ENCODE assay signal across 15 cellular contexts in the genomic region with DNA sequence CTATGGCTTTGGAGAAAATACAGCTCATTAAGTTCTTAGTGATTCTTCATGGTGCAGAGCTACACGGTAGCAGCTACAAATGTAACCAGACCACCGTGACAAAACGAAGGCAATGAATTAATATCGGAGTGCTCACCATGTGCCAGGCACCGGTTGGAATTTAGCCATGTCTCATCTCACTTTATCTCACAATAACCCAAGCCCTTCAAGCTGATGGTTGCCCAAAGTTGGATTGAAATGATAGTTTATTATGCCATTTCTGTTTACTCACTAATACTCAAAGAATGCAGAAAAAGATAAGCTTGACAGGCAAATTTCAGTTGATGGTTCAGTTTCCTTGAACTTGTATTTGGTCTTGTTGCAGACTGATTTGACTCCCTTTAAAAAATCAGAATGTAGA.
DNase-seq lines count a peak whose midpoint lies in the region; ATAC-seq, FAIRE-seq and TF ChIP-seq lines count a peak whose summit lies in the region.
"Had no signal": no experiment of that assay in that cellular context is flagged by ENCODE, and none has a peak within 500 bp of the region (broad histone marks: within the 10 kb centered on the region; RNA-seq: fewer than 3 reads in every experiment).

No MANE protein-coding gene starts in this region.

- H4K20me1 ChIP-seq in K562 (replicated peaks; ENCODE audit: control insufficient read depth, insufficient read depth, low read length) (no peaks in the 10 kb centered on the region), smooth muscle cell (ENCODE audit: low read depth) (no peaks in the 10 kb centered on the region)
- H4K20me1 ChIP-seq: BLaER1 treated with 17β-estradiol and CSF1 and Interleukin-3, amounts not matched to agents 10 nM and 100 nM had no signal

- no peak for TF ChIP-seq EP300 in K562 (IDR thresholded peaks at IDR 0.05; ENCODE audit: low read length)

- ATAC-seq in K562, result no peak
- no peak for ATAC-seq in HG03457 (IDR thresholded peaks at IDR 0.05; ENCODE audit: unreplicated experiment)

- no peak for DNase-seq in HL-60 (ENCODE audit: low read depth in 1 of 2, low spot score in 1 of 2)
- no peak for DNase-seq in K562 (ENCODE audit: extremely low read depth in 1 of 4, low spot score in 3 of 4)
- DNase-seq in smooth muscle cell (lab: John Stamatoyannopoulos, UW; ENCODE audit: unreplicated experiment), result no peak
- DNase-seq in DMS 273 (lab: John Stamatoyannopoulos, UW; ENCODE audit: unreplicated experiment), result no peak
- DNase-seq in HCEC 1CT, result no peak
- DNase-seq: CD8-positive, alpha-beta memory T cell; COR-L47; GOT3; H7 had no signal

- H3K9me1 ChIP-seq in K562 (ENCODE audit: control insufficient read depth, insufficient read depth, low read length), result no peaks in the 10 kb centered on the region

- H3K9ac ChIP-seq in K562 (ENCODE audit: insufficient read depth in 1 of 2, low read depth in 2 of 2, low read length in 2 of 2), result no peak overlapping the region
- H3K9ac ChIP-seq in smooth muscle cell (ENCODE audit: low read depth), result no peak overlapping the region
- H3K9ac ChIP-seq: BLaER1 treated with 17β-estradiol and CSF1 and Interleukin-3, amounts not matched to agents 10 nM and 100 nM had no signal

- H3K4me2 ChIP-seq in K562 (ENCODE audit: insufficient read depth, low read length), result peak overlapping the region; percentile 21; the same call in 1 of the 2 replicates
- peak overlapping the region; percentile 54 for H3K4me2 ChIP-seq in smooth muscle cell
- H3K4me2 ChIP-seq: BLaER1 treated with 17β-estradiol and CSF1 and Interleukin-3, amounts not matched to agents 10 nM and 100 nM had no signal

- peak overlapping the region; percentile 82 for H2AFZ ChIP-seq in K562 (ENCODE audit: low read depth, low read length)
- peak overlapping the region; percentile 70 for H2AFZ ChIP-seq in smooth muscle cell (ENCODE audit: low read depth)

- intact Hi-C loops in K562 (cut with micrococcal nuclease), result no loop called here

- WGBS in K562 (ENCODE audit: insufficient coverage, low coverage, missing lambda C conversion rate), result 29% methylated on average over 5 of the region's 5 CpGs
- WGBS in smooth muscle cell (ENCODE audit: low lambda C conversion rate), result 31% methylated on average over 5 of the region's 5 CpGs

- H3K4me3 Mint-ChIP-seq in nephron, result no peak overlapping the region
- H3K4me3 Mint-ChIP-seq: B cell; CD8-positive, alpha-beta memory T cell had no signal

- no TSS peak for BruUV-seq in K562 (replicated peaks; lab: Mats Ljungman, UMichigan)

- TF ChIP-seq RAD21 in K562 (CRISPR knock-in tag; conservative IDR thresholded peaks at IDR 0.05 in 1 of 2, IDR thresholded peaks at IDR 0.05 in 1 of 2), result no peak

- H3K9me3 ChIP-seq in K562 (replicated peaks; ENCODE audit: control insufficient read depth, insufficient read depth, low read depth, low read length) (peaks cover 4% of the 10 kb centered on the region; the same call in 1 of the 2 replicates), smooth muscle cell (replicated peaks; ENCODE audit: low read depth) (no peaks in the 10 kb centered on the region)

- FAIRE-seq in K562 (lab: Jason Lieb, UNC), result no peak
- FAIRE-seq: G401.6, GM12891 had no signal

- no peaks in the 10 kb centered on the region for H3K36me3 Mint-ChIP-seq in nephron (ENCODE audit: low read depth)
- H3K36me3 Mint-ChIP-seq: CD8-positive, alpha-beta memory T cell had no signal

- H3K79me2 ChIP-seq in K562 (ENCODE audit: control insufficient read depth, insufficient read depth, low read length), result no peaks in the 10 kb centered on the region
- no peaks in the 10 kb centered on the region for H3K79me2 ChIP-seq in smooth muscle cell (ENCODE audit: low read depth)

- no peak for TF ChIP-seq CTCF in HL-60 (IDR thresholded peaks at IDR 0.05; ENCODE audit: insufficient read depth, low read length)
- TF ChIP-seq CTCF in K562 (IDR thresholded peaks at IDR 0.05 in 2 of 3, conservative IDR thresholded peaks at IDR 0.05 in 1 of 3; ENCODE audit: insufficient read depth in 2 of 3, low read depth in 1 of 3, low read length in 3 of 3), result no peak
- TF ChIP-seq CTCF in nephron (IDR thresholded peaks at IDR 0.05; ENCODE audit: unreplicated experiment in 3 of 3), result no peak
- no peak for TF ChIP-seq CTCF in smooth muscle cell (IDR thresholded peaks at IDR 0.05; ENCODE audit: borderline replicate concordance, insufficient read depth, poor library complexity, severe bottlenecking)

- in situ Hi-C loops in K562 (cut with MboI), result no loop called here

- H3K27ac Mint-ChIP-seq in nephron, result peak overlapping the region; percentile 2 to 44 (median 7)
- H3K27ac Mint-ChIP-seq: B cell; CD8-positive, alpha-beta memory T cell had no signal

- H3K27me3 Mint-ChIP-seq in nephron (ENCODE audit: low read depth), result no peaks in the 10 kb centered on the region
- H3K27me3 Mint-ChIP-seq: B cell had no signal

- H3K4me3 ChIP-seq in HL-60 (replicated peaks; ENCODE audit: insufficient read depth, low read length) (no peak overlapping the region), K562 (no peak overlapping the region), smooth muscle cell (no peak overlapping the region)
- H3K4me3 ChIP-seq: BLaER1 treated with 17β-estradiol and CSF1 and Interleukin-3, amounts not matched to agents 10 nM and 100 nM had no signal

- peaks cover 6% of the 10 kb centered on the region for H3K4me1 Mint-ChIP-seq in nephron
- H3K4me1 Mint-ChIP-seq: B cell; CD8-positive, alpha-beta memory T cell had no signal

- H3K27me3 ChIP-seq in HL-60 (ENCODE audit: insufficient read depth, poor library complexity, severe bottlenecking) (no peaks in the 10 kb centered on the region), K562 (ENCODE audit: control insufficient read depth in 2 of 2, insufficient read depth in 2 of 2, low read length in 2 of 2) (no peaks in the 10 kb centered on the region), smooth muscle cell (ENCODE audit: low read depth) (no peaks in the 10 kb centered on the region)
- H3K27me3 ChIP-seq: BLaER1 treated with 17β-estradiol and CSF1 and Interleukin-3, amounts not matched to agents 10 nM and 100 nM had no signal

- H3K27ac ChIP-seq in HL-60 (replicated peaks) (peak overlapping the region; percentile 72), K562 (ENCODE audit: extremely low read depth, low read depth, low read length) (no peak overlapping the region), smooth muscle cell (ENCODE audit: low read depth) (no peak overlapping the region)
- H3K27ac ChIP-seq: BLaER1 treated with 17β-estradiol and CSF1 and Interleukin-3, amounts not matched to agents 10 nM and 100 nM had no signal

- peaks cover 2% of the 10 kb centered on the region for H3K9me3 Mint-ChIP-seq in nephron

- H3F3A ChIP-seq in smooth muscle cell (ENCODE audit: low read depth), result peaks cover 6% of the 10 kb centered on the region

- H3K36me3 ChIP-seq in K562 (ENCODE audit: control insufficient read depth, insufficient read depth, low read length) (no peaks in the 10 kb centered on the region), smooth muscle cell (ENCODE audit: low read depth) (no peaks in the 10 kb centered on the region)
- H3K36me3 ChIP-seq: BLaER1 treated with 17β-estradiol and CSF1 and Interleukin-3, amounts not matched to agents 10 nM and 100 nM had no signal

- POLR2A ChIA-PET in K562 (lab: Yijun Ruan, JAX), result interaction anchor here (1.0 to 1.4 kb wide), 3 partner anchors 10 to 28 kb away, joined by 4 to 5 read pairs (median 5); no protein-coding TSS in a partner anchor

- H3K4me1 ChIP-seq in K562 (replicated peaks in 1 of 2; ENCODE audit: control insufficient read depth in 2 of 2, insufficient read depth in 2 of 2, low read length in 2 of 2) (peaks cover 0 to 32% of the 10 kb centered on the region in 2 experiments; a peak in 3 of 5 replicates), smooth muscle cell (ENCODE audit: low read depth) (no peaks in the 10 kb centered on the region)

- CTCF ChIA-PET in K562 (lab: Yijun Ruan, JAX; ENCODE audit: low intra/inter-chr PET ratio), result no interaction called here

- no peak for TF ChIP-seq POLR2A in K562 (conservative IDR thresholded peaks at IDR 0.05)

TF ChIP-seq in K562, 482 proteins besides CTCF, POLR2A, EP300 and RAD21:
- TF ChIP-seq NCOA2 (IDR thresholded peaks at IDR 0.05; ENCODE audit: partially characterized antibody in 2 of 2) (no peak), MED1 (CRISPR knock-in tag; IDR thresholded peaks at IDR 0.05; ENCODE audit: borderline replicate concordance) (no peak), SAFB (IDR thresholded peaks at IDR 0.05; ENCODE audit: borderline replicate concordance, low read depth, low read length) (no peak), ERF (CRISPR knock-in tag; IDR thresholded peaks at IDR 0.05) (no peak), TAF15 (IDR thresholded peaks at IDR 0.05; ENCODE audit: low read depth, low read length) (no peak), EHMT2 (IDR thresholded peaks at IDR 0.05) (no peak), MBD2 (IDR thresholded peaks at IDR 0.05; ENCODE audit: borderline replicate concordance, low read depth) (no peak)
